In genomic region chr2:178761759-178762371, GRCh38 we compare ENCODE assay signal across 8 cellular contexts. TPM values are rescaled to one million over a fixed set of nuclear protein-coding genes. Genes with fewer than 3 reads are reported as not detected.
DNase-seq lines count a peak whose midpoint lies in the region; ATAC-seq and TF ChIP-seq lines count a peak whose summit lies in the region.

No MANE protein-coding gene starts in this region.

- H3K4me2 ChIP-seq in Loucy (ENCODE audit: low read depth, low read length, poor library complexity, severe bottlenecking) (no peak overlapping the region), parathyroid adenoma (ENCODE audit: low read length) (no peak overlapping the region)

- no peaks in the 10 kb centered on the region for H3K36me3 ChIP-seq in Loucy (ENCODE audit: insufficient read depth, low read length)
- no peaks in the 10 kb centered on the region for H3K36me3 ChIP-seq in SK-N-MC (ENCODE audit: insufficient read depth, low read length)
- no peaks in the 10 kb centered on the region for H3K36me3 ChIP-seq in parathyroid adenoma (ENCODE audit: control insufficient read depth, insufficient read depth, low read length)
- H3K36me3 ChIP-seq in aorta (ENCODE audit: control insufficient read depth in 1 of 2, insufficient read depth in 2 of 2, low read length in 1 of 2): no peaks in the 10 kb centered on the region

- intact Hi-C loops in aorta (cut with DNase I): no loop called here

- peaks cover 2% of the 10 kb centered on the region for H3K36me3 Mint-ChIP-seq in activated T-cell treated with anti-CD3 and anti-CD28 coated beads, Interleukin-2, amount 50 U/mL, for 4 hours (ENCODE audit: insufficient read depth)
- H3K36me3 Mint-ChIP-seq in activated T-cell treated with anti-CD3 and anti-CD28 coated beads, Interleukin-2, amount 50 U/mL, for 24 hours (ENCODE audit: low read depth): peaks cover 8% of the 10 kb centered on the region

- H3K4me1 ChIP-seq in Loucy (ENCODE audit: insufficient read depth, low read length, poor library complexity, severe bottlenecking) (no peaks in the 10 kb centered on the region), parathyroid adenoma (no peaks in the 10 kb centered on the region), aorta (ENCODE audit: control insufficient read depth in 1 of 2, insufficient read depth in 2 of 2, low read length in 2 of 2) (no peaks in the 10 kb centered on the region)

- H3F3A ChIP-seq in Loucy (ENCODE audit: low read depth): no peaks in the 10 kb centered on the region

- H3K9me3 Mint-ChIP-seq in activated T-cell treated with anti-CD3 and anti-CD28 coated beads, Interleukin-2, amount 50 U/mL, for 4 hours: no peaks in the 10 kb centered on the region
- H3K9me3 Mint-ChIP-seq in activated T-cell treated with anti-CD3 and anti-CD28 coated beads, Interleukin-2, amount 50 U/mL, for 24 hours: no peaks in the 10 kb centered on the region

- 5% methylated on average over 2 of the region's 2 CpGs for WGBS in aorta, 2 donors

- no peaks in the 10 kb centered on the region for H4K20me1 ChIP-seq in Loucy (ENCODE audit: insufficient read depth, low read length, poor library complexity, severe bottlenecking)

- 0 out of 2 replicates have a peak overlapping the region, but pooled peaks have one; percentile 49 for H2AFZ ChIP-seq in Loucy (ENCODE audit: low read length)
- no peak overlapping the region for H2AFZ ChIP-seq in parathyroid adenoma

- no peaks in the 10 kb centered on the region for H3K27me3 ChIP-seq in Loucy (ENCODE audit: insufficient read depth, low read length, poor library complexity, severe bottlenecking)
- H3K27me3 ChIP-seq in parathyroid adenoma (ENCODE audit: control insufficient read depth, insufficient read depth, low read length): no peaks in the 10 kb centered on the region
- H3K27me3 ChIP-seq in aorta (ENCODE audit: control insufficient read depth in 1 of 2, insufficient read depth in 2 of 2, low read length in 1 of 2): peaks cover 0 to 2% of the 10 kb centered on the region in 2 donors

- H3K79me2 ChIP-seq in Loucy (ENCODE audit: insufficient read depth, low read length) (no peaks in the 10 kb centered on the region), parathyroid adenoma (no peaks in the 10 kb centered on the region)

- DNase-seq in activated T-cell treated with anti-CD3 and anti-CD28 coated beads, Interleukin-2, amount 50 U/mL, for 4 hours: peak; percentile 7
- no peak for DNase-seq in activated T-cell treated with anti-CD3 and anti-CD28 coated beads, Interleukin-2, amount 50 U/mL, for 24 hours
- peak; percentile 6 for DNase-seq in SK-N-MC (ENCODE audit: low read depth, low spot score)
- peak; percentile 18 for DNase-seq in epithelial cell of proximal tubule (ENCODE audit: low read depth)
- no peak for DNase-seq in aorta

- H3K9ac ChIP-seq in Loucy (ENCODE audit: low read depth, low read length, poor library complexity, severe bottlenecking) (no peak overlapping the region), SK-N-MC (ENCODE audit: insufficient read length) (no peak overlapping the region), parathyroid adenoma (no peak overlapping the region)

- no peaks in the 10 kb centered on the region for H3K4me1 Mint-ChIP-seq in activated T-cell treated with anti-CD3 and anti-CD28 coated beads, Interleukin-2, amount 50 U/mL, for 4 hours (ENCODE audit: low read depth)
- H3K4me1 Mint-ChIP-seq in activated T-cell treated with anti-CD3 and anti-CD28 coated beads, Interleukin-2, amount 50 U/mL, for 24 hours (ENCODE audit: low read depth): peaks cover 2% of the 10 kb centered on the region

- H3K27ac Mint-ChIP-seq in activated T-cell treated with anti-CD3 and anti-CD28 coated beads, Interleukin-2, amount 50 U/mL, for 24 hours: no peak overlapping the region

- H3K9me3 ChIP-seq in Loucy (ENCODE audit: insufficient read depth, low read depth, low read length) (no peaks in the 10 kb centered on the region), SK-N-MC (ENCODE audit: low read depth, low read length) (no peaks in the 10 kb centered on the region), parathyroid adenoma (ENCODE audit: control insufficient read depth, low read length) (no peaks in the 10 kb centered on the region), aorta (ENCODE audit: control insufficient read depth, low read length) (no peaks in the 10 kb centered on the region)

- H3K27me3 Mint-ChIP-seq in activated T-cell treated with anti-CD3 and anti-CD28 coated beads, Interleukin-2, amount 50 U/mL, for 4 hours (ENCODE audit: low read depth): no peaks in the 10 kb centered on the region
- H3K27me3 Mint-ChIP-seq in activated T-cell treated with anti-CD3 and anti-CD28 coated beads, Interleukin-2, amount 50 U/mL, for 24 hours: no peaks in the 10 kb centered on the region

- H3K4me3 Mint-ChIP-seq in activated T-cell treated with anti-CD3 and anti-CD28 coated beads, Interleukin-2, amount 50 U/mL, for 4 hours: no peak overlapping the region
- no peak overlapping the region for H3K4me3 Mint-ChIP-seq in activated T-cell treated with anti-CD3 and anti-CD28 coated beads, Interleukin-2, amount 50 U/mL, for 24 hours

- no peak overlapping the region for H3K27ac ChIP-seq in SK-N-MC
- H3K27ac ChIP-seq in parathyroid adenoma: no peak overlapping the region
- H3K27ac ChIP-seq in aorta (ENCODE audit: low read depth in 1 of 2, low read length in 2 of 2): no peak overlapping the region

- H3K9me2 ChIP-seq in Loucy (replicated peaks; ENCODE audit: low read depth, low read length): no peaks in the 10 kb centered on the region

- TF ChIP-seq CTCF in Loucy (conservative IDR thresholded peaks at IDR 0.05; ENCODE audit: low read length) (peak; percentile 91), epithelial cell of proximal tubule (conservative IDR thresholded peaks at IDR 0.05; ENCODE audit: low read depth, low read length) (peak; percentile 83), parathyroid adenoma (IDR thresholded peaks at IDR 0.05) (peak; percentile 54)

- no peak overlapping the region for H3K4me3 ChIP-seq in Loucy (ENCODE audit: low read length, poor library complexity, severe bottlenecking)
- H3K4me3 ChIP-seq in SK-N-MC: no peak overlapping the region
- no peak overlapping the region for H3K4me3 ChIP-seq in epithelial cell of proximal tubule (ENCODE audit: low read depth, low read length)
- H3K4me3 ChIP-seq in parathyroid adenoma (ENCODE audit: low read depth, low read length): no peak overlapping the region
- no peak overlapping the region for H3K4me3 ChIP-seq in aorta (ENCODE audit: low read length in 2 of 2)

- ATAC-seq in activated T-cell treated with anti-CD3 and anti-CD28 coated beads, Interleukin-2, amount 50 U/mL, for 4 hours: peak; percentile 56 to 62
- peak; percentile 74 for ATAC-seq in GM21576 (IDR thresholded peaks at IDR 0.05; ENCODE audit: unreplicated experiment)
- no peak for ATAC-seq in aorta (ENCODE audit: low FRiP score)

RNA-seq across cellular contexts. Expression of gene TTN, which starts 45.4 kb away (rescaled TPM):
- under 1 TPM; 0.45 to 0.87 (median 0.78) TPM for total RNA-seq in activated T-cell treated with anti-CD3 and anti-CD28 coated beads, Interleukin-2, amount 50 U/mL, for 4 hours
- total RNA-seq in epithelial cell of proximal tubule (0.12 TPM in 1 of 2 replicates, not detected in the other), aorta (10 to 100 TPM in 1 of 2 donors, 1 to 10 TPM in 1; 4.8 to 41.7 TPM)
- polyA plus RNA-seq in aorta: 1 to 10 TPM in 1 of 2 donors, under 1 TPM in 1; 0.63 to 1.3 TPM

Comparison
In these comparisons a context has a peak if more than half of its experiments do, and no peak if none do; other contexts are left out.
1. DNase-seq: peak in activated T-cell treated with anti-CD3 and anti-CD28 coated beads, Interleukin-2, amount 50 U/mL, for 4 hours (single experiment), SK-N-MC (single experiment) and epithelial cell of proximal tubule (single experiment); none in activated T-cell treated with anti-CD3 and anti-CD28 coated beads, Interleukin-2, amount 50 U/mL, for 24 hours (single experiment) and aorta (0 of 2).
2. Peak in every context shown above with its lines, with median percentiles within 50 percentile points of each other: CTCF ChIP-seq.